In the genomic region with DNA sequence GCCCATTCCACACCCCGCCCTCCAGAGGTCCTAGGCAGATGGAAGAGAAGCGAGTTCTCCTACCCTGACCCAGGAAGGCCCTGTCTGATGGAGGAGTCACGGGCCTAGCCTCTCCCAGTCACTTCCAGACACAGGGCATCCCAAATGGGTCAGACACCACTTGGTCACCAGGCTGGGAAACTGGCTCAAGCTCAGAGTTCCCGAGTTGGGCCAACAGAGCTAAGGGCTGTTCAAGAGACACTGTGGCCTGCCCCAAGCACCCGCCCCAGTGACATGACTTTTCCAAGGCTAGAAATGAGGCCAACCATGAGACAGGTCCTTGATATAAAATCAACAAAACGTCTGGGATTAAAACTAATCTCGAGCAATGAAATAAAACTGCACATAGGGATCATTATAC, we compare ENCODE assay signal across 18 cellular contexts.
DNase-seq lines count a peak whose midpoint lies in the region; ATAC-seq and TF ChIP-seq lines count a peak whose summit lies in the region.
"Had no signal": no experiment of that assay in that cellular context is flagged by ENCODE, and none has a peak within 500 bp of the region (broad histone marks: within the 10 kb centered on the region; RNA-seq: fewer than 3 reads in every experiment).

No MANE protein-coding gene starts in this region.

- TF ChIP-seq EP300 in gastroesophageal sphincter (IDR thresholded peaks at IDR 0.05): no peak

- in situ Hi-C loops in gastrocnemius medialis (cut with MboI; ENCODE audit: low sequenced_read_pairs in 4 of 4): no loop called here

- H3K4me2 ChIP-seq in BLaER1 (peak overlapping the region; percentile 100), OCI-LY7 (ENCODE audit: low read length) (0 out of 2 replicates have a peak overlapping the region, but pooled peaks have one; percentile 10)

- ATAC-seq in gastroesophageal sphincter (no peak), gastrocnemius medialis (no peak)
- ATAC-seq: stimulated activated naive CD8-positive, alpha-beta T cell treated with anti-CD3 and anti-CD28 coated beads, Interleukin-15, amount 100 ng/mL, for 72 hours had no signal

- no peak for TF ChIP-seq CTCF in OCI-LY7 (conservative IDR thresholded peaks at IDR 0.05; ENCODE audit: low read length)
- no peak for TF ChIP-seq CTCF in gastroesophageal sphincter (IDR thresholded peaks at IDR 0.05)
- TF ChIP-seq CTCF in gastrocnemius medialis (IDR thresholded peaks at IDR 0.05 in 4 of 5, conservative IDR thresholded peaks at IDR 0.05 in 1 of 5): no peak

- 8 to 49% methylated on average over 3 to 5 of the region's 7 CpGs for WGBS in gastroesophageal sphincter (ENCODE audit: low coverage in 1 of 2), 2 donors

- H3K27me3 ChIP-seq in BLaER1 (no peaks in the 10 kb centered on the region), gastroesophageal sphincter (no peaks in the 10 kb centered on the region), gastrocnemius medialis (no peaks in the 10 kb centered on the region)

- H3K36me3 ChIP-seq in BLaER1 (peaks cover 7% of the 10 kb centered on the region; the same call in 1 of the 2 replicates), OCI-LY7 (ENCODE audit: insufficient read depth, low read length) (peaks cover 6% of the 10 kb centered on the region; the same call in 1 of the 2 replicates), gastroesophageal sphincter (no peaks in the 10 kb centered on the region), gastrocnemius medialis (no peaks in the 10 kb centered on the region)

- peaks cover 100% of the 10 kb centered on the region for H4K20me1 ChIP-seq in BLaER1
- H4K20me1 ChIP-seq in OCI-LY7 (ENCODE audit: insufficient read depth, low read length): peaks cover 24% of the 10 kb centered on the region

- H3K4me3 ChIP-seq in BLaER1 (peak overlapping the region; percentile 55), OCI-LY7 (ENCODE audit: low read depth, low read length, poor library complexity, severe bottlenecking) (no peak overlapping the region), gastroesophageal sphincter (no peak overlapping the region), gastrocnemius medialis (no peak overlapping the region)
- H3K4me3 ChIP-seq: GM23248, lung had no signal

- intact Hi-C loops in OCI-LY7 (cut with micrococcal nuclease; ENCODE audit: unreplicated experiment) (no loop called here), gastrocnemius medialis (cut with DNase I; ENCODE audit: low total_unique reads) (no loop called here)

- peaks cover 30% of the 10 kb centered on the region; the same call in 1 of the 2 replicates for H3K79me2 ChIP-seq in OCI-LY7 (ENCODE audit: insufficient read depth, low read depth, low read length)

- TF ChIP-seq POLR2A in gastroesophageal sphincter (IDR thresholded peaks at IDR 0.05): no peak
- TF ChIP-seq POLR2A in gastrocnemius medialis (IDR thresholded peaks at IDR 0.05): no peak

- DNase-seq in OCI-LY7 (ENCODE audit: low spot score) (no peak), gastrocnemius medialis (no peak), cortex of kidney (lab: John Stamatoyannopoulos, UW) (no peak), cerebellum (ENCODE audit: low spot score) (no peak), DMS53 treated with DMSO at 0.1 percent for 48 hours (lab: John Stamatoyannopoulos, UW; ENCODE audit: unreplicated experiment) (no peak), NCI-H345 treated with DMSO at 0.1 percent for 48 hours (lab: John Stamatoyannopoulos, UW; ENCODE audit: unreplicated experiment) (no peak)
- DNase-seq: activated CD8-positive, alpha-beta memory T cell treated with anti-CD3 and anti-CD28 coated beads for 24 hours; Caco-2; GM23248; natural killer cell; NCI-H2029; NCI-H510A treated with DMSO at 0.1 percent for 48 hours; SHP77 treated with DMSO at 0.1 percent for 48 hours; stimulated activated naive CD8-positive, alpha-beta T cell treated with anti-CD3 and anti-CD28 coated beads, Interleukin-15, amount 100 ng/mL, for 72 hours; T-helper 1 cell had no signal

- peak overlapping the region; percentile 72 for H3K9ac ChIP-seq in BLaER1
- H3K9ac ChIP-seq: GM23248 had no signal

- H3K9me3 ChIP-seq in BLaER1 (no peaks in the 10 kb centered on the region), OCI-LY7 (ENCODE audit: low read length) (no peaks in the 10 kb centered on the region), gastroesophageal sphincter (no peaks in the 10 kb centered on the region), gastrocnemius medialis (no peaks in the 10 kb centered on the region)
- H3K9me3 ChIP-seq: Caco-2 had no signal

- BruUV-seq in OCI-LY7 (replicated peaks; lab: Mats Ljungman, UMichigan): no TSS peak

- H3K27ac ChIP-seq in BLaER1 (peak overlapping the region; percentile 91), OCI-LY7 (ENCODE audit: low read depth, low read length, poor library complexity, severe bottlenecking) (no peak overlapping the region), gastroesophageal sphincter (peak overlapping the region in 3 of 4 donors; percentile 72 to 80 (median 78)), gastrocnemius medialis (peak overlapping the region; percentile 52 to 88 (median 76))
- H3K27ac ChIP-seq: GM23248 had no signal

- CTCF ChIA-PET in OCI-LY7 (lab: Charles Lee; ENCODE audit: unreplicated experiment): no interaction called here

- POLR2A ChIA-PET in OCI-LY7 (lab: Charles Lee): no interaction called here

- peaks cover 100% of the 10 kb centered on the region for H3K4me1 ChIP-seq in BLaER1
- H3K4me1 ChIP-seq in OCI-LY7 (ENCODE audit: insufficient read depth, low read length, poor library complexity, severe bottlenecking): peaks cover 51% of the 10 kb centered on the region
- H3K4me1 ChIP-seq in gastroesophageal sphincter: peaks cover 0 to 100% (median 90%) of the 10 kb centered on the region in 3 donors
- H3K4me1 ChIP-seq in gastrocnemius medialis: peaks cover 97 to 100% of the 10 kb centered on the region in 2 donors

- H2AFZ ChIP-seq in OCI-LY7 (ENCODE audit: low read length): no peak overlapping the region
- H2AFZ ChIP-seq: GM23248 had no signal

- no peaks in the 10 kb centered on the region for H3K9me2 ChIP-seq in OCI-LY7 (ENCODE audit: insufficient read depth, low read length)
